In the genomic region with DNA sequence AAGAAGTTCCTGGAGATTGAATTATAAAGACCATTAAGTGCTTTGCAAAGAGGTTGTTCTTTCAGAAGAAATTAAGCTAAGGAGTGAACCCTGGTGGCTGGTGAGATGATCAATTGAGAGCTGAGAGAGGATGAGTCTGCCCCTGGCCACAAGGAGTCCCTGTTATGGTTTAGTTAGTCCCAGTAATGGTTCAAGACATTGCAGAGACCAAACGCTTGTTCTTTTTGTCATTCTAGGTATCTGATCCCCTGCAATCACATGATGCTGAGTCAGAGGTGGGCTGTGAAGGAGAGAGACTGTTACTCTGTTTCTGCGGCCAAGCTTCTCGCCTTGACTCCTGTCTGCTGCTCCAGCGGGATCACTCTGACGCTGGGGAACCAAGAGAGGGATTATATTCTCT, we compare ENCODE assay signal across 1 cellular context.
TF ChIP-seq lines count a peak whose summit lies in the region.

No MANE protein-coding gene starts in this region.

TF ChIP-seq in GM23338, 12 proteins besides CTCF, POLR2A, EP300 and RAD21 (continued from another document):
- TF ChIP-seq ZNF462 (CRISPR knock-in tag; IDR thresholded peaks at IDR 0.05) = no peak
- TF ChIP-seq CREB1 (CRISPR knock-in tag; IDR thresholded peaks at IDR 0.05; ENCODE audit: low read depth) = no peak
- TF ChIP-seq JUNB (IDR thresholded peaks at IDR 0.05; ENCODE audit: unreplicated experiment) = no peak
- no peak for TF ChIP-seq ZNF331 (CRISPR knock-in tag; IDR thresholded peaks at IDR 0.05; ENCODE audit: low read depth)
